Comparison of ENCODE assay signal across 19 cellular contexts in the genomic region with DNA sequence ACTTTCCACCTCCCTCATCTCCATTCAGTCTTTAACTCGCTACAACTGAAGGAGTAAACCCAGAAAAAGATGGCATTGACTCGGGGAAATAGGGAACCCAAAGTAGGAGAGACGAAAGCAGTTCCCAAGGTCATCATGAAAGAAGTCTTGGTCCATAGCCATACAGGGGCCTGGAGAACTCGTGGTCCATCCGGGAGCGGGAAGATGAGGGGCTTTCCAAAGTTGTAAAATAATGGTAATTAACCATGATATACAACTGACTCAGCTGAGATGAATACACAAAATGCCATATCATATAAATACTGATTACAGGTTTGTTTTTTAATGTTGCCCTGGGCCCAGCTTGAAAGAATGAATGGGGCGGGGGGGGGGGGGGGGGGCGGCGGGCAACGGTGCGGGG. TPM values are rescaled to one million over a fixed set of nuclear protein-coding genes. Genes with fewer than 3 reads are reported as not detected.
A peak's percentile ranks its signal among the peaks of the same experiment; 100 is the strongest.
DNase-seq lines count a peak whose midpoint lies in the region; ATAC-seq and TF ChIP-seq lines count a peak whose summit lies in the region.
"Had no signal": no experiment of that assay in that cellular context is flagged by ENCODE, and none has a peak within 500 bp of the region (broad histone marks: within the 10 kb centered on the region; RNA-seq: fewer than 3 reads in every experiment).

No MANE protein-coding gene starts in this region.

- WGBS in endodermal cell (ENCODE audit: insufficient coverage in 1 of 2, insufficient read length in 1 of 2), 2 experiments, result 95% methylated on average over 4 to 6 of the region's 11 CpGs
- WGBS in spleen, 5 donors, result 80 to 86% (median 83%) methylated on average over 10 to 11 of the region's 11 CpGs

- H3K4me1 ChIP-seq in ACC112 (ENCODE audit: control insufficient read depth, insufficient read depth, low read length, unreplicated experiment), result peaks cover 1% of the 10 kb centered on the region
- peaks cover 3 to 14% of the 10 kb centered on the region in 2 donors for H3K4me1 ChIP-seq in ascending aorta
- peaks cover 36 to 39% of the 10 kb centered on the region in 2 donors for H3K4me1 ChIP-seq in gastrocnemius medialis
- no peaks in the 10 kb centered on the region for H3K4me1 ChIP-seq in endodermal cell (ENCODE audit: control insufficient read depth, insufficient read depth, low read length)
- H3K4me1 ChIP-seq in spleen, result peaks cover 0 to 31% (median 21%) of the 10 kb centered on the region in 6 donors

- H3K79me2 ChIP-seq in ACC112 (ENCODE audit: control insufficient read depth, insufficient read depth, low read length, unreplicated experiment), result no peaks in the 10 kb centered on the region

- no peak overlapping the region for H3K4me3 Mint-ChIP-seq in glutamatergic neuron (ENCODE audit: unreplicated experiment)
- no peak overlapping the region for H3K4me3 Mint-ChIP-seq in endodermal cell
- no peak overlapping the region for H3K4me3 Mint-ChIP-seq in activated CD4-positive, alpha-beta T cell treated with anti-CD3 and anti-CD28 coated beads, Interleukin-2, amount 10 ng/mL, durations not matched to agents 24 days and 14 days
- H3K4me3 Mint-ChIP-seq: CD4-positive, CD25-positive, alpha-beta regulatory T cell had no signal

- H3K9me3 Mint-ChIP-seq in glutamatergic neuron (ENCODE audit: unreplicated experiment), result peaks cover 5% of the 10 kb centered on the region
- H3K9me3 Mint-ChIP-seq in endodermal cell, result no peaks in the 10 kb centered on the region
- no peaks in the 10 kb centered on the region for H3K9me3 Mint-ChIP-seq in activated CD4-positive, alpha-beta T cell treated with anti-CD3 and anti-CD28 coated beads, Interleukin-2, amount 10 ng/mL, durations not matched to agents 24 days and 14 days
- H3K9me3 Mint-ChIP-seq: CD4-positive, CD25-positive, alpha-beta regulatory T cell had no signal

- no peak for ATAC-seq in gastrocnemius medialis
- ATAC-seq in GM19463 (IDR thresholded peaks at IDR 0.05; ENCODE audit: unreplicated experiment), result no peak
- ATAC-seq: HCT116 had no signal

- H3K27me3 Mint-ChIP-seq in glutamatergic neuron (ENCODE audit: unreplicated experiment) (peaks cover 7% of the 10 kb centered on the region), endodermal cell (ENCODE audit: insufficient read depth) (no peaks in the 10 kb centered on the region)
- H3K27me3 Mint-ChIP-seq in activated CD4-positive, alpha-beta T cell treated with anti-CD3 and anti-CD28 coated beads, Interleukin-2, amount 10 ng/mL, durations not matched to agents 24 days and 14 days, result no peaks in the 10 kb centered on the region

- H3K9me3 ChIP-seq in ascending aorta, result no peaks in the 10 kb centered on the region
- no peaks in the 10 kb centered on the region for H3K9me3 ChIP-seq in gastrocnemius medialis
- H3K9me3 ChIP-seq in endodermal cell (ENCODE audit: control insufficient read depth, low read length), result no peaks in the 10 kb centered on the region
- H3K9me3 ChIP-seq in spleen, result no peaks in the 10 kb centered on the region

- H3K27me3 ChIP-seq in ACC112 (ENCODE audit: insufficient read depth, low read length) (no peaks in the 10 kb centered on the region), ascending aorta (no peaks in the 10 kb centered on the region), gastrocnemius medialis (no peaks in the 10 kb centered on the region), endodermal cell (ENCODE audit: control insufficient read depth, insufficient read depth, low read length, poor library complexity, severe bottlenecking) (no peaks in the 10 kb centered on the region), spleen (replicated peaks in 1 of 7) (no peaks in the 10 kb centered on the region)

- H3K4me1 Mint-ChIP-seq in glutamatergic neuron (ENCODE audit: low read depth, unreplicated experiment), result peaks cover 19% of the 10 kb centered on the region
- H3K4me1 Mint-ChIP-seq in endodermal cell, result peaks cover 7% of the 10 kb centered on the region
- peaks cover 18% of the 10 kb centered on the region for H3K4me1 Mint-ChIP-seq in activated CD4-positive, alpha-beta T cell treated with anti-CD3 and anti-CD28 coated beads, Interleukin-2, amount 10 ng/mL, durations not matched to agents 24 days and 14 days

- no peak overlapping the region for H3K4me3 ChIP-seq in ACC112 (ENCODE audit: low read depth, low read length)
- H3K4me3 ChIP-seq in ascending aorta, result no peak overlapping the region
- no peak overlapping the region for H3K4me3 ChIP-seq in gastrocnemius medialis
- H3K4me3 ChIP-seq in endodermal cell (ENCODE audit: low read length), result no peak overlapping the region
- H3K4me3 ChIP-seq in spleen, result no peak overlapping the region

- DNase-seq in ascending aorta (ENCODE audit: low spot score in 2 of 2) (no peak), glutamatergic neuron (no peak), gastrocnemius medialis (no peak), endodermal cell (no peak), spleen (no peak)
- DNase-seq in activated CD4-positive, alpha-beta T cell treated with anti-CD3 and anti-CD28 coated beads, Interleukin-2, amount 10 ng/mL, durations not matched to agents 24 days and 14 days, result no peak
- DNase-seq: CD4-positive, CD25-positive, alpha-beta regulatory T cell; DMS53; Kasumi-1; NCI-H1105 treated with DMSO at 0.1 percent for 48 hours; NCI-H2029 treated with DMSO at 0.1 percent for 48 hours; NCI-H524 treated with DMSO at 0.1 percent for 48 hours; NK-92 treated with Interleukin-12 subunit alpha and Interleukin-12 subunit beta, amount 100 ng/mL, for 24 hours; OCI-M1; RPMI8226 had no signal

- intact Hi-C loops in ascending aorta (cut with DNase I) (no loop called here), gastrocnemius medialis (cut with DNase I; ENCODE audit: low total_unique reads) (no loop called here), spleen (cut with DNase I; ENCODE audit: low total_unique reads) (no loop called here)
- intact Hi-C loops in activated CD4-positive, alpha-beta T cell treated with anti-CD3 and anti-CD28 coated beads, Interleukin-2, amount 10 ng/mL, durations not matched to agents 24 days and 14 days (cut with micrococcal nuclease), result no loop called here

- H3K36me3 ChIP-seq in ACC112 (ENCODE audit: insufficient read depth, low read length) (peaks cover 7% of the 10 kb centered on the region; the same call in 1 of the 2 replicates), ascending aorta (peaks cover 0 to under 1% of the 10 kb centered on the region in 2 donors), gastrocnemius medialis (no peaks in the 10 kb centered on the region), endodermal cell (ENCODE audit: control insufficient read depth, insufficient read depth, low read length) (peaks cover 9% of the 10 kb centered on the region), spleen (peaks cover 0 to 17% (median 11%) of the 10 kb centered on the region in 6 donors)

- no peak for TF ChIP-seq POLR2A in gastrocnemius medialis (IDR thresholded peaks at IDR 0.05)
- no peak for TF ChIP-seq POLR2A in spleen (IDR thresholded peaks at IDR 0.05)

- no peaks in the 10 kb centered on the region for H3K36me3 Mint-ChIP-seq in glutamatergic neuron (ENCODE audit: unreplicated experiment)
- H3K36me3 Mint-ChIP-seq in endodermal cell (ENCODE audit: low read depth), result peaks cover 8% of the 10 kb centered on the region
- H3K36me3 Mint-ChIP-seq in activated CD4-positive, alpha-beta T cell treated with anti-CD3 and anti-CD28 coated beads, Interleukin-2, amount 10 ng/mL, durations not matched to agents 24 days and 14 days (ENCODE audit: low read depth), result peaks cover 11% of the 10 kb centered on the region

- H3K27ac Mint-ChIP-seq in glutamatergic neuron (ENCODE audit: unreplicated experiment), result peak overlapping the region; percentile 45
- H3K27ac Mint-ChIP-seq in endodermal cell, result no peak overlapping the region
- no peak overlapping the region for H3K27ac Mint-ChIP-seq in activated CD4-positive, alpha-beta T cell treated with anti-CD3 and anti-CD28 coated beads, Interleukin-2, amount 10 ng/mL, durations not matched to agents 24 days and 14 days

- TF ChIP-seq CTCF in ascending aorta (IDR thresholded peaks at IDR 0.05) (no peak), glutamatergic neuron (IDR thresholded peaks at IDR 0.05; ENCODE audit: partially characterized antibody, unreplicated experiment) (no peak), gastrocnemius medialis (IDR thresholded peaks at IDR 0.05 in 4 of 5, conservative IDR thresholded peaks at IDR 0.05 in 1 of 5) (no peak), endodermal cell (conservative IDR thresholded peaks at IDR 0.05) (no peak), spleen (IDR thresholded peaks at IDR 0.05 in 8 of 11, conservative IDR thresholded peaks at IDR 0.05 in 3 of 11) (no peak)

- H2AFZ ChIP-seq in ACC112 (ENCODE audit: low read length, unreplicated experiment), result no peak overlapping the region

- in situ Hi-C loops in gastrocnemius medialis (cut with MboI; ENCODE audit: low sequenced_read_pairs in 4 of 4), result no loop called here

- no peak overlapping the region for H3K9ac ChIP-seq in endodermal cell (ENCODE audit: extremely low read depth, low read length, poor library complexity, severe bottlenecking)

- H3K27ac ChIP-seq in ACC112 (ENCODE audit: low read depth, low read length) (peak overlapping the region; percentile 7; the same call in 1 of the 2 replicates), ascending aorta (peak overlapping the region; percentile 24 to 36), gastrocnemius medialis (peak overlapping the region; percentile 56 to 69 (median 62)), endodermal cell (ENCODE audit: low read depth, low read length) (no peak overlapping the region), spleen (peak overlapping the region in 1 of 8 donors; percentile 28)

RNA-seq across cellular contexts. Expression of a gene that starts 32.3 kb away (rescaled TPM):
- total RNA-seq in ascending aorta (22.7 TPM), glutamatergic neuron (ENCODE audit: unreplicated experiment) (171 TPM), gastrocnemius medialis (10 to 100 TPM; 53.2 to 67.4 (median 60.1) TPM), endodermal cell (100 to 1,000 TPM; 123 to 139 TPM), spleen (100 to 1,000 TPM in 6 of 7 donors, 10 to 100 TPM in 1; 93.2 to 140 (median 120) TPM)
- polyA plus RNA-seq in endodermal cell (2013, experiment 1 of 2), result 93.5 TPM
- 77.6 TPM for polyA plus RNA-seq in endodermal cell (2013, experiment 2 of 2)
- 100 to 1,000 TPM in 1 of 3 donors, 10 to 100 TPM in 2; 63.1 to 100 (median 93.5) TPM for polyA plus RNA-seq in spleen
- total RNA-seq in activated CD4-positive, alpha-beta T cell treated with anti-CD3 and anti-CD28 coated beads, Interleukin-2, amount 10 ng/mL, durations not matched to agents 24 days and 14 days, result 258 and 262 TPM in 2 replicates

RNA-seq across cellular contexts. Expression of a gene that starts 59.0 kb away (rescaled TPM):
- total RNA-seq in ascending aorta, result not detected
- total RNA-seq in glutamatergic neuron (ENCODE audit: unreplicated experiment), result not detected
- 1 to 10 TPM in 1 of 4 donors, not detected in 3; 2.1 TPM for total RNA-seq in gastrocnemius medialis
- not detected for total RNA-seq in endodermal cell
- polyA plus RNA-seq in endodermal cell (2013, experiment 1 of 2), result not detected
- not detected for polyA plus RNA-seq in endodermal cell (2013, experiment 2 of 2)
- 10 to 100 TPM in 5 of 7 donors, 1 to 10 TPM in 2; 3.5 to 78.7 (median 22.8) TPM for total RNA-seq in spleen
- 1 to 10 TPM; 5.0 to 9.7 (median 5.6) TPM for polyA plus RNA-seq in spleen
- total RNA-seq in activated CD4-positive, alpha-beta T cell treated with anti-CD3 and anti-CD28 coated beads, Interleukin-2, amount 10 ng/mL, durations not matched to agents 24 days and 14 days, result 965 and 989 TPM in 2 replicates
- total RNA-seq: A172 had no signal

Comparison
In these comparisons a context has a peak if more than half of its experiments do, and no peak if none do; other contexts are left out.
1. RNA of a gene that starts 59.0 kb away (total RNA-seq): 965 to 989 TPM in activated CD4-positive, alpha-beta T cell treated with anti-CD3 and anti-CD28 coated beads, Interleukin-2, amount 10 ng/mL, durations not matched to agents 24 days and 14 days; 3.5 to 78.7 TPM in spleen, 2.1 TPM in gastrocnemius medialis, not detected in endodermal cell, not detected in ascending aorta (single experiment) and not detected in glutamatergic neuron (single experiment); every median in the first group is over 10 times any median in the second.